22 cellular contexts compared by ENCODE assay signal in the genomic region with DNA sequence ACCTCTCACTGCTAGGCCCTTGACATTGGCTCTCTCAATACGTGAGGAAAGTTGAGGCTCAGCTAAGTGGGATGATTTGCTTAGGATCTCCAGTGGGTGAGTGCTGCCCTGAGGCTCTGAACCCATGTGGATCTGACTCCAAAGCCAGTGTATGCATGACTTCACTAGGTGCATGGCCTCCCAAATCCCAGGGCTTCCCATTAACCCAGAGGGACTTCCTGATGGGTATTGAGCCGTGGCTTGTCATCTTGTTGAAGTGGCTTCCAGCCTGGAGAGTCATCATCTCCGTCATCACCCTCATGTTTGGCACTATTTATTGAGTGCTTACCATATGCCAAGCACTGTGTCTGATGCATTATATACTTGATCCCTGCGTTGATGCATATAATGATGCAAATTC. TPM values are rescaled to one million over a fixed set of nuclear protein-coding genes. Genes with fewer than 3 reads are reported as not detected.
DNase-seq lines count a peak whose midpoint lies in the region; ATAC-seq and TF ChIP-seq lines count a peak whose summit lies in the region.
"Had no signal": no experiment of that assay in that cellular context is flagged by ENCODE, and none has a peak within 500 bp of the region (broad histone marks: within the 10 kb centered on the region; RNA-seq: fewer than 3 reads in every experiment).

No MANE protein-coding gene starts in this region.

- ATAC-seq in esophagus mucosa, result peak; percentile 81
- ATAC-seq in HG02759 (IDR thresholded peaks at IDR 0.05; ENCODE audit: unreplicated experiment), result no peak
- ATAC-seq: heart right ventricle, right lobe of liver had no signal

- peaks cover 22% of the 10 kb centered on the region for H3K9me3 Mint-ChIP-seq in T-helper 1 cell treated with Interleukin-12 subunit alpha and Interleukin-12 subunit beta and Interleukin-4 antibody, amounts not matched to agents 30 μg/mL and 1 μg/mL, for 36 hours
- H3K9me3 Mint-ChIP-seq in activated CD4-positive, alpha-beta memory T cell treated with anti-CD3 and anti-CD28 coated beads for 36 hours, result no peaks in the 10 kb centered on the region

- H3K4me3 Mint-ChIP-seq in T-helper 1 cell treated with Interleukin-12 subunit alpha and Interleukin-12 subunit beta and Interleukin-4 antibody, amounts not matched to agents 30 μg/mL and 1 μg/mL, for 36 hours, result peak overlapping the region; percentile 19
- H3K4me3 Mint-ChIP-seq in activated CD4-positive, alpha-beta memory T cell treated with anti-CD3 and anti-CD28 coated beads for 36 hours, result peak overlapping the region; percentile 17
- H3K4me3 Mint-ChIP-seq: H9, WTC11 had no signal

- H3K4me3 ChIP-seq in HEK293 (ENCODE audit: low read depth, low read length), result no peak overlapping the region
- H3K4me3 ChIP-seq: esophagus squamous epithelium, heart right ventricle, mucosa of descending colon, right lobe of liver, thyroid gland had no signal

- H3K36me3 ChIP-seq in HEK293 (ENCODE audit: control insufficient read depth in 2 of 2, insufficient read depth in 1 of 2, low read length in 2 of 2), result no peaks in the 10 kb centered on the region
- H3K36me3 ChIP-seq: esophagus squamous epithelium, heart right ventricle, right lobe of liver, thyroid gland had no signal

- H3K4me1 ChIP-seq in HEK293 (ENCODE audit: control insufficient read depth, insufficient read depth, low read length), result 0 out of 2 replicates have a peak, but pooled peaks cover 2% of the 10 kb centered on the region
- H3K4me1 ChIP-seq: heart right ventricle, thyroid gland had no signal

- no peak for DNase-seq in T-helper 1 cell
- DNase-seq in activated CD4-positive, alpha-beta memory T cell treated with anti-CD3 and anti-CD28 coated beads for 36 hours, result no peak
- DNase-seq in stimulated activated naive CD4-positive, alpha-beta T cell treated with Interleukin-2 at 50 U/mL for 16 hours (lab: John Stamatoyannopoulos, UW), result no peak
- no peak for DNase-seq in stimulated activated CD4-positive, alpha-beta T cell treated with anti-CD3 and anti-CD28 coated beads, Interleukin-4, amount 100 ng/mL, for 1 hour
- DNase-seq: 8988T, cortex of kidney, esophagus squamous epithelium, heart right ventricle, MM.1S, NCI-H1930, occipital lobe, right lobe of liver, thyroid gland had no signal

- H3K27ac Mint-ChIP-seq in T-helper 1 cell treated with Interleukin-12 subunit alpha and Interleukin-12 subunit beta and Interleukin-4 antibody, amounts not matched to agents 30 μg/mL and 1 μg/mL, for 36 hours, result peak overlapping the region; percentile 99
- peak overlapping the region; percentile 80 for H3K27ac Mint-ChIP-seq in activated CD4-positive, alpha-beta memory T cell treated with anti-CD3 and anti-CD28 coated beads for 36 hours
- H3K27ac Mint-ChIP-seq: H9, WTC11 had no signal

- no peaks in the 10 kb centered on the region for H3K9me3 ChIP-seq in HEK293 (ENCODE audit: control insufficient read depth, insufficient read depth, low read depth, low read length)
- H3K9me3 ChIP-seq: esophagus squamous epithelium, mucosa of descending colon, right lobe of liver, thyroid gland had no signal

- POLR2A ChIA-PET in HEK293 (lab: Yijun Ruan, JAX), result no interaction called here
- POLR2A ChIA-PET in activated CD4-positive, alpha-beta memory T cell treated with anti-CD3 and anti-CD28 coated beads for 36 hours (lab: Charles Lee), result interaction anchor here (0.6 to 4.0 kb wide), 8 partner anchors 12 to 211 kb away, joined by 3 to 57 read pairs (median 4); partner anchors contain the start of gene TNFSF8

- CTCF ChIA-PET in HEK293 (lab: Yijun Ruan, JAX), result interaction anchor here (0.6 to 0.7 kb wide), 4 partner anchors 49 to 913 kb away, joined by 3 read pairs; no protein-coding TSS in a partner anchor
- CTCF ChIA-PET in activated CD4-positive, alpha-beta memory T cell treated with anti-CD3 and anti-CD28 coated beads for 36 hours (lab: Charles Lee), result interaction anchor here (0.7 to 1.8 kb wide), 10 partner anchors 16 to 295 kb away, joined by 3 to 11 read pairs (median 4); no protein-coding TSS in a partner anchor

- H3K27ac ChIP-seq in HEK293 (ENCODE audit: extremely low read depth, low read depth, low read length), result no peak overlapping the region
- H3K27ac ChIP-seq: C4-2B, heart right ventricle, right lobe of liver, thyroid gland had no signal

- peaks cover 40% of the 10 kb centered on the region for H3K36me3 Mint-ChIP-seq in T-helper 1 cell treated with Interleukin-12 subunit alpha and Interleukin-12 subunit beta and Interleukin-4 antibody, amounts not matched to agents 30 μg/mL and 1 μg/mL, for 36 hours (ENCODE audit: low read depth)
- peaks cover 10% of the 10 kb centered on the region for H3K36me3 Mint-ChIP-seq in activated CD4-positive, alpha-beta memory T cell treated with anti-CD3 and anti-CD28 coated beads for 36 hours
- H3K36me3 Mint-ChIP-seq: WTC11 had no signal

- no peaks in the 10 kb centered on the region for H3K27me3 Mint-ChIP-seq in T-helper 1 cell treated with Interleukin-12 subunit alpha and Interleukin-12 subunit beta and Interleukin-4 antibody, amounts not matched to agents 30 μg/mL and 1 μg/mL, for 36 hours (ENCODE audit: low read depth)
- H3K27me3 Mint-ChIP-seq in activated CD4-positive, alpha-beta memory T cell treated with anti-CD3 and anti-CD28 coated beads for 36 hours, result no peaks in the 10 kb centered on the region

- peaks cover 66% of the 10 kb centered on the region for H3K4me1 Mint-ChIP-seq in T-helper 1 cell treated with Interleukin-12 subunit alpha and Interleukin-12 subunit beta and Interleukin-4 antibody, amounts not matched to agents 30 μg/mL and 1 μg/mL, for 36 hours (ENCODE audit: low read depth)
- peaks cover 63% of the 10 kb centered on the region for H3K4me1 Mint-ChIP-seq in activated CD4-positive, alpha-beta memory T cell treated with anti-CD3 and anti-CD28 coated beads for 36 hours (ENCODE audit: low read depth)

- intact Hi-C loops in activated CD4-positive, alpha-beta memory T cell treated with anti-CD3 and anti-CD28 coated beads for 36 hours (cut with micrococcal nuclease), result loop anchor here (1.0 kb wide), 5 partner anchors 13 to 287 kb away; partner anchors contain the start of gene TEX48

- TF ChIP-seq CTCF in HEK293 (tag by site-specific recombination; IDR thresholded peaks at IDR 0.05), result no peak

TF ChIP-seq in HEK293, 187 proteins besides CTCF, POLR2A, EP300 and RAD21:
- TF ChIP-seq ZNF48 (tag by site-specific recombination; IDR thresholded peaks at IDR 0.05), result no peak
- TF ChIP-seq RBAK (tag by site-specific recombination; IDR thresholded peaks at IDR 0.05), result no peak
- TF ChIP-seq SETDB1 (IDR thresholded peaks at IDR 0.05; ENCODE audit: insufficient read length, low read length), result no peak
- TF ChIP-seq ZIC2 (tag by site-specific recombination; IDR thresholded peaks at IDR 0.05), result peak; percentile 93
- TF ChIP-seq, protein P1, sequence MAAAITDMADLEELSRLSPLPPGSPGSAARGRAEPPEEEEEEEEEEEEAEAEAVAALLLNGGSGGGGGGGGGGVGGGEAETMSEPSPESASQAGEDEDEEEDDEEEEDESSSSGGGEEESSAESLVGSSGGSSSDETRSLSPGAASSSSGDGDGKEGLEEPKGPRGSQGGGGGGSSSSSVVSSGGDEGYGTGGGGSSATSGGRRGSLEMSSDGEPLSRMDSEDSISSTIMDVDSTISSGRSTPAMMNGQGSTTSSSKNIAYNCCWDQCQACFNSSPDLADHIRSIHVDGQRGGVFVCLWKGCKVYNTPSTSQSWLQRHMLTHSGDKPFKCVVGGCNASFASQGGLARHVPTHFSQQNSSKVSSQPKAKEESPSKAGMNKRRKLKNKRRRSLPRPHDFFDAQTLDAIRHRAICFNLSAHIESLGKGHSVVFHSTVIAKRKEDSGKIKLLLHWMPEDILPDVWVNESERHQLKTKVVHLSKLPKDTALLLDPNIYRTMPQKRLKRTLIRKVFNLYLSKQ (tag by site-specific recombination; IDR thresholded peaks at IDR 0.05; ENCODE audit: borderline replicate concordance), result no peak
- no peak for TF ChIP-seq ZNF596 (tag by site-specific recombination; IDR thresholded peaks at IDR 0.05)
- TF ChIP-seq ZNF394 (tag by site-specific recombination; IDR thresholded peaks at IDR 0.05; ENCODE audit: borderline replicate concordance), result no peak
- peak; percentile 49; the same call in 1 of the 2 replicates for TF ChIP-seq ZNF629 (tag by site-specific recombination; IDR thresholded peaks at IDR 0.05)
- TF ChIP-seq YY2 (tag by site-specific recombination; IDR thresholded peaks at IDR 0.05), result no peak
- TF ChIP-seq ZSCAN23 (tag by site-specific recombination; IDR thresholded peaks at IDR 0.05), result no peak
- peak; percentile 28; the same call in 1 of the 2 replicates for TF ChIP-seq ZBTB21 (tag by site-specific recombination; IDR thresholded peaks at IDR 0.05)
- no peak for TF ChIP-seq ZNF140 (tag by site-specific recombination; IDR thresholded peaks at IDR 0.05)

RNA-seq across cellular contexts. Expression of gene TEX48, which starts 37.3 kb away (rescaled TPM):
- 1 to 10 TPM in 1 of 2 experiments, under 1 TPM in 1; 0.57 to 1.2 TPM for total RNA-seq in activated CD4-positive, alpha-beta memory T cell treated with anti-CD3 and anti-CD28 coated beads for 36 hours
- not detected for total RNA-seq in esophagus mucosa
- total RNA-seq: aorta, esophagus squamous epithelium, H9, heart right ventricle, mucosa of descending colon, occipital lobe, right lobe of liver, thyroid gland, WTC11 had no signal
